26 cellular contexts compared by ENCODE assay signal in genomic region chr6:134340574-134340973, GRCh38. TPM values are rescaled to one million over a fixed set of nuclear protein-coding genes. Genes with fewer than 3 reads are reported as not detected.
DNase-seq lines count a peak whose midpoint lies in the region; ATAC-seq, FAIRE-seq and TF ChIP-seq lines count a peak whose summit lies in the region.
"Had no signal": no experiment of that assay in that cellular context is flagged by ENCODE, and none has a peak within 500 bp of the region (broad histone marks: within the 10 kb centered on the region; RNA-seq: fewer than 3 reads in every experiment).

No MANE protein-coding gene starts in this region.

- FAIRE-seq in H54 (lab: Jason Lieb, UNC), result no peak

- no peak for ATAC-seq in GM21717 (IDR thresholded peaks at IDR 0.05; ENCODE audit: unreplicated experiment)
- ATAC-seq: activated naive CD4-positive, alpha-beta T cell treated with anti-CD3 and anti-CD28 coated beads, Interleukin-2, amount 50 U/mL, for 72 hours had no signal

- peak; percentile 22 for DNase-seq in AG08395 (ENCODE audit: low spot score)
- DNase-seq in GM03348 (ENCODE audit: low spot score), result peak; percentile 14
- peak; percentile 39 for DNase-seq in SKM-1 (lab: John Stamatoyannopoulos, UW; ENCODE audit: unreplicated experiment)
- peak; percentile 55 for DNase-seq in fibroblast of pulmonary artery (ENCODE audit: low read depth)
- no peak for DNase-seq in SK-N-DZ (ENCODE audit: low spot score)
- DNase-seq in GDM1 (lab: John Stamatoyannopoulos, UW), result no peak
- DNase-seq in H54 (ENCODE audit: insufficient read length, low spot score), result no peak
- DNase-seq: ACHN; activated CD4-positive, alpha-beta T cell treated with anti-CD3 and anti-CD28 coated beads, Interleukin-2, amount 50 U/mL, for 4 hours; activated CD8-positive, alpha-beta memory T cell treated with anti-CD3 and anti-CD28 coated beads, Interleukin-2, amount 50 U/mL, for 4 hours; CD4-positive, alpha-beta T cell; central memory CD4-positive, alpha-beta T cell; EL; kidney glomerular epithelial cell; NCI-H1105 treated with DMSO at 0.1 percent for 48 hours; NCI-H2029; NCI-H510A; NK-92 treated with Interleukin-12 subunit alpha and Interleukin-12 subunit beta, amount 100 ng/mL, for 24 hours; T-helper 2 cell; WERI-Rb-1 had no signal

- no peak overlapping the region for H3K4me3 ChIP-seq in fibroblast of pulmonary artery (replicated peaks; ENCODE audit: low read depth, low read length)
- H3K4me3 ChIP-seq: ascending aorta, HAP-1, lung, skin epidermis had no signal

- TF ChIP-seq POLR2A in H54 (IDR thresholded peaks at IDR 0.05; ENCODE audit: low read depth, low read length), result no peak

- TF ChIP-seq CTCF in fibroblast of pulmonary artery (IDR thresholded peaks at IDR 0.05; ENCODE audit: low read length, missing control alignments), result no peak

RNA-seq across cellular contexts. Expression of gene SGK1, which starts 22.7 kb away (rescaled TPM):
- 0.10 and 0.14 TPM in 2 replicates for polyA plus RNA-seq in SK-N-DZ (2014; cell fraction: cytosol; rRNA removed)
- polyA plus RNA-seq in SK-N-DZ (2014; cell fraction: nucleus; rRNA removed), result 0.25 TPM in 1 of 2 replicates, not detected in the other

Comparison
In these comparisons a context has a peak if more than half of its experiments do, and no peak if none do; other contexts are left out.
1. DNase-seq: peak in AG08395 (single experiment), GM03348 (single experiment), SKM-1 (single experiment) and fibroblast of pulmonary artery (single experiment); none in SK-N-DZ (single experiment), GDM1 (single experiment) and H54 (single experiment).